Comparison of ENCODE assay signal across 2 cellular contexts in the genomic region with DNA sequence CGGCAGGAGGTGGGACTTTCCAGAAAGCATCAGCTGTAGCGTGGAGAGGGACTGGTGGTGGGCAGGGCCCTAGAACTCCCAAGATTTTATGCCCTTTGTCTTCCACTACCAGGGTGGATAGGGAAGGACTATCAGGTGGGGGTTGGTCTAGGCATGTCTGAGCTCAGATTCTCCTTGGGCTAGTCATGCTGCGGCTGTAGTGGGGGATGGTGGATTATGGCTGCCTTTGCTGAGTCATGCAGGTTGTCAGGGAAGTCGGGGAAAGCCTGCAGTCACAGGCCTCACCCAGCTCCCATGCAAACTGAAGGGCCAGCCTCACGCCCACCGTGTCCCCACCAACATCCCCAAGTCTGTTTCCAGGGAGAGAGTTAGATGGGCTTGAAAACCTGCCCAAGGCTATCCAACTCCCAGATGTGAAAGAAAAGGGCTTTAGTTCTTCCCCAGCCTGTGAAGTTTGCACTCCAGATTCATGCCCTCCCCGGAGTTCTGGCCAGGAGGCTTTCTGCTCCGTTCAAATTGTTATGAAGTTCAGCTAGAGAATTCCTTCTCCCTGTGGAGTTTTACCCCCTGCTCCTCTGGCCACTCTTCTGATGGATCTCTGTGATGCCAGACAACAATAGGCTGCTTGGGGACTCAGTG.
A peak's percentile ranks its signal among the peaks of the same experiment; 100 is the strongest.
TF ChIP-seq lines count a peak whose summit lies in the region.

No MANE protein-coding gene starts in this region.

TF ChIP-seq in HCT116, 20 proteins besides CTCF, POLR2A, EP300 and RAD21 (continued from another document):
- TF ChIP-seq EGR1 (IDR thresholded peaks at IDR 0.05; ENCODE audit: low read depth), result no peak
- TF ChIP-seq, protein P1, sequence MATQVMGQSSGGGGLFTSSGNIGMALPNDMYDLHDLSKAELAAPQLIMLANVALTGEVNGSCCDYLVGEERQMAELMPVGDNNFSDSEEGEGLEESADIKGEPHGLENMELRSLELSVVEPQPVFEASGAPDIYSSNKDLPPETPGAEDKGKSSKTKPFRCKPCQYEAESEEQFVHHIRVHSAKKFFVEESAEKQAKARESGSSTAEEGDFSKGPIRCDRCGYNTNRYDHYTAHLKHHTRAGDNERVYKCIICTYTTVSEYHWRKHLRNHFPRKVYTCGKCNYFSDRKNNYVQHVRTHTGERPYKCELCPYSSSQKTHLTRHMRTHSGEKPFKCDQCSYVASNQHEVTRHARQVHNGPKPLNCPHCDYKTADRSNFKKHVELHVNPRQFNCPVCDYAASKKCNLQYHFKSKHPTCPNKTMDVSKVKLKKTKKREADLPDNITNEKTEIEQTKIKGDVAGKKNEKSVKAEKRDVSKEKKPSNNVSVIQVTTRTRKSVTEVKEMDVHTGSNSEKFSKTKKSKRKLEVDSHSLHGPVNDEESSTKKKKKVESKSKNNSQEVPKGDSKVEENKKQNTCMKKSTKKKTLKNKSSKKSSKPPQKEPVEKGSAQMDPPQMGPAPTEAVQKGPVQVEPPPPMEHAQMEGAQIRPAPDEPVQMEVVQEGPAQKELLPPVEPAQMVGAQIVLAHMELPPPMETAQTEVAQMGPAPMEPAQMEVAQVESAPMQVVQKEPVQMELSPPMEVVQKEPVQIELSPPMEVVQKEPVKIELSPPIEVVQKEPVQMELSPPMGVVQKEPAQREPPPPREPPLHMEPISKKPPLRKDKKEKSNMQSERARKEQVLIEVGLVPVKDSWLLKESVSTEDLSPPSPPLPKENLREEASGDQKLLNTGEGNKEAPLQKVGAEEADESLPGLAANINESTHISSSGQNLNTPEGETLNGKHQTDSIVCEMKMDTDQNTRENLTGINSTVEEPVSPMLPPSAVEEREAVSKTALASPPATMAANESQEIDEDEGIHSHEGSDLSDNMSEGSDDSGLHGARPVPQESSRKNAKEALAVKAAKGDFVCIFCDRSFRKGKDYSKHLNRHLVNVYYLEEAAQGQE (IDR thresholded peaks at IDR 0.05; ENCODE audit: low read depth), result no peak

TF ChIP-seq in SK-N-SH, 30 proteins besides CTCF, POLR2A, EP300 and RAD21 (continued from another document):
- peak; percentile 27; the same call in 1 of the 2 replicates for TF ChIP-seq FOSL2 (IDR thresholded peaks at IDR 0.05; ENCODE audit: borderline replicate concordance, low read depth)
